8 cellular contexts compared by ENCODE assay signal in genomic region chr19:42279148-42279901, GRCh38. TPM values are rescaled to one million over a fixed set of nuclear protein-coding genes. Genes with fewer than 3 reads are reported as not detected.
DNase-seq lines count a peak whose midpoint lies in the region; ATAC-seq, FAIRE-seq and TF ChIP-seq lines count a peak whose summit lies in the region.

No MANE protein-coding gene starts in this region.

- no peak for DNase-seq in AG09309 (ENCODE audit: low read depth)
- no peak for DNase-seq in HTR-8/SVneo (ENCODE audit: insufficient read length, low spot score)
- DNase-seq in central memory CD8-positive, alpha-beta T cell (ENCODE audit: low spot score in 2 of 2) = no peak
- DNase-seq in aorta = no peak
- no peak for DNase-seq in occipital lobe (lab: John Stamatoyannopoulos, UW)
- DNase-seq in NCI-H2171 treated with DMSO at 0.1 percent for 48 hours (lab: John Stamatoyannopoulos, UW) = no peak

- H3K9me3 ChIP-seq in muscle layer of duodenum (ENCODE audit: control insufficient read depth in 1 of 2, low read length in 2 of 2) (no peaks in the 10 kb centered on the region), aorta (ENCODE audit: control insufficient read depth, low read length) (no peaks in the 10 kb centered on the region)

- H3K36me3 ChIP-seq in muscle layer of duodenum (ENCODE audit: control insufficient read depth in 1 of 2, insufficient read depth in 2 of 2, low read length in 2 of 2) = peaks cover 6 to 15% of the 10 kb centered on the region in 2 donors
- peaks cover 0 to under 1% of the 10 kb centered on the region in 2 donors for H3K36me3 ChIP-seq in aorta (ENCODE audit: control insufficient read depth in 1 of 2, insufficient read depth in 2 of 2, low read length in 1 of 2)

- 1 to 3% methylated on average over 6 of the region's 6 CpGs for WGBS in aorta, 2 donors

- peak overlapping the region; percentile 95 for H3K27ac Mint-ChIP-seq in central memory CD8-positive, alpha-beta T cell (ENCODE audit: low read depth)

- FAIRE-seq in HTR-8/SVneo (lab: Jason Lieb, UNC) = peak; percentile 42

- H3K27me3 Mint-ChIP-seq in central memory CD8-positive, alpha-beta T cell = no peaks in the 10 kb centered on the region

- no peak overlapping the region for H3K4me3 Mint-ChIP-seq in central memory CD8-positive, alpha-beta T cell

- H3K4me1 ChIP-seq in muscle layer of duodenum (ENCODE audit: control insufficient read depth in 1 of 2, insufficient read depth in 2 of 2, low read length in 2 of 2) (peaks cover 42 to 70% of the 10 kb centered on the region in 2 donors), aorta (ENCODE audit: control insufficient read depth in 1 of 2, insufficient read depth in 2 of 2, low read length in 2 of 2) (no peaks in the 10 kb centered on the region)

- peaks cover 11% of the 10 kb centered on the region for H3K36me3 Mint-ChIP-seq in central memory CD8-positive, alpha-beta T cell (ENCODE audit: insufficient read depth)

- H3K27ac ChIP-seq in muscle layer of duodenum (ENCODE audit: low read length) (peak overlapping the region; percentile 84), aorta (ENCODE audit: low read depth in 1 of 2, low read length in 2 of 2) (peak overlapping the region in 1 of 2 donors; percentile 89)

- intact Hi-C loops in aorta (cut with DNase I) = loop anchor here in 1 of 2 donors (2.0 kb wide), 1 partner anchor 33 kb away; no protein-coding TSS in a partner anchor

- peak overlapping the region; percentile 71 for H3K4me3 ChIP-seq in AG09309 (ENCODE audit: control insufficient read depth, low read depth, low read length)
- H3K4me3 ChIP-seq in muscle layer of duodenum (ENCODE audit: low read depth in 1 of 2, low read length in 2 of 2) = peak overlapping the region; percentile 65 to 91
- H3K4me3 ChIP-seq in aorta (ENCODE audit: low read length in 2 of 2) = peak overlapping the region in 1 of 2 donors; percentile 66

- ATAC-seq in central memory CD8-positive, alpha-beta T cell (replicated peaks; ENCODE audit: extremely low read depth, poor library complexity, severe bottlenecking) = no peak
- ATAC-seq in GM18873 (IDR thresholded peaks at IDR 0.05; ENCODE audit: low FRiP score, unreplicated experiment) (no peak), aorta (ENCODE audit: low FRiP score) (no peak)

- H3K4me1 Mint-ChIP-seq in central memory CD8-positive, alpha-beta T cell = peaks cover 41% of the 10 kb centered on the region

- no peak for TF ChIP-seq CTCF in AG09309 (IDR thresholded peaks at IDR 0.05; ENCODE audit: control insufficient read depth, insufficient read depth, low read depth, low read length, missing control alignments)

- H3K27me3 ChIP-seq in muscle layer of duodenum (ENCODE audit: low read depth, low read length) = no peaks in the 10 kb centered on the region
- H3K27me3 ChIP-seq in aorta (ENCODE audit: control insufficient read depth in 1 of 2, insufficient read depth in 2 of 2, low read length in 1 of 2) = no peaks in the 10 kb centered on the region

- H3K9me3 Mint-ChIP-seq in central memory CD8-positive, alpha-beta T cell = no peaks in the 10 kb centered on the region

RNA-seq across cellular contexts. Expression of gene CIC, which starts 10.3 kb away (rescaled TPM):
- total RNA-seq in aorta = 100 to 1,000 TPM; 103 to 104 TPM
- 10 to 100 TPM; 14.3 to 44.6 TPM for polyA plus RNA-seq in aorta
- total RNA-seq in occipital lobe = 19.5 TPM

RNA-seq across cellular contexts. Expression of gene PRR19, which starts 22.6 kb away (rescaled TPM):
- under 1 TPM; 0.23 to 0.45 TPM for total RNA-seq in aorta
- not detected for polyA plus RNA-seq in aorta
- 1.4 TPM for total RNA-seq in occipital lobe

RNA-seq across cellular contexts. Expression of gene PAFAH1B3, which starts 23.1 kb away (rescaled TPM):
- total RNA-seq in aorta (1 to 10 TPM; 4.8 to 9.3 TPM), occipital lobe (198 TPM)
- polyA plus RNA-seq in aorta = 1 to 10 TPM; 2.3 to 8.4 TPM

RNA-seq across cellular contexts. Expression of gene ERF, which starts 24.4 kb away (rescaled TPM):
- total RNA-seq in aorta = 10 to 100 TPM; 74.9 to 99.5 TPM
- polyA plus RNA-seq in aorta = 10 to 100 TPM; 19.7 to 44.2 TPM
- 7.8 TPM for total RNA-seq in occipital lobe

RNA-seq across cellular contexts. Expression of gene TMEM145, which starts 33.8 kb away (rescaled TPM):
- not detected for total RNA-seq in aorta
- polyA plus RNA-seq in aorta = not detected
- total RNA-seq in occipital lobe = 47.1 TPM

Comparison
In these comparisons a context has a peak if more than half of its experiments do, and no peak if none do; other contexts are left out.
1. RNA of gene PAFAH1B3, which starts 23.1 kb away (total RNA-seq): 198 TPM in occipital lobe (single experiment); 4.8 to 9.3 TPM in aorta; every median in the first group is over 10 times any median in the second.